9 cellular contexts compared by ENCODE assay signal in genomic region chr9:100222674-100223073, GRCh38.
DNase-seq lines count a peak whose midpoint lies in the region; ATAC-seq and TF ChIP-seq lines count a peak whose summit lies in the region.
"Had no signal": no experiment of that assay in that cellular context is flagged by ENCODE, and none has a peak within 500 bp of the region (broad histone marks: within the 10 kb centered on the region; RNA-seq: fewer than 3 reads in every experiment).

No MANE protein-coding gene starts in this region.

- peak; percentile 19 for DNase-seq in NCI-H2227 (lab: John Stamatoyannopoulos, UW; ENCODE audit: unreplicated experiment)
- DNase-seq in NCI-H2227 treated with DMSO at 0.1 percent for 48 hours (lab: John Stamatoyannopoulos, UW), result no peak
- peak; percentile 68 for DNase-seq in OCI-M1 (lab: John Stamatoyannopoulos, UW)
- DNase-seq in erythroblast (lab: John Stamatoyannopoulos, UW), result peak; percentile 37 to 40
- DNase-seq in stimulated activated naive B cell treated with anti-CD40 and anti-IgM and Interleukin-4, amounts not matched to agents 10 μg/mL and 1 μg/mL and 100 μg/mL, for 72 hours, result no peak
- no peak for DNase-seq in activated CD4-positive, alpha-beta memory T cell treated with anti-CD3 and anti-CD28 coated beads for 36 hours
- DNase-seq: CD4-positive, CD25-positive, alpha-beta regulatory T cell had no signal

- no peak for TF ChIP-seq POLR2A in erythroblast (IDR thresholded peaks at IDR 0.05; ENCODE audit: low read length)

- H3K4me1 Mint-ChIP-seq in stimulated activated naive B cell treated with anti-CD40 and anti-IgM and Interleukin-4, amounts not matched to agents 10 μg/mL and 1 μg/mL and 100 μg/mL, for 72 hours, result peaks cover 16 to 25% of the 10 kb centered on the region in 2 donors
- peaks cover 2% of the 10 kb centered on the region for H3K4me1 Mint-ChIP-seq in activated CD4-positive, alpha-beta memory T cell treated with anti-CD3 and anti-CD28 coated beads for 36 hours (ENCODE audit: low read depth)

- ATAC-seq in stimulated activated naive B cell treated with anti-CD40 and anti-IgM and Interleukin-4, amounts not matched to agents 10 μg/mL and 1 μg/mL and 100 μg/mL, for 72 hours (replicated peaks), result peak in 1 of 2 donors; percentile 16
- ATAC-seq in GM19324 (IDR thresholded peaks at IDR 0.05; ENCODE audit: low FRiP score, unreplicated experiment), result no peak
- no peak for ATAC-seq in HG02588 (IDR thresholded peaks at IDR 0.05; ENCODE audit: unreplicated experiment)

- no peaks in the 10 kb centered on the region for H3K27me3 Mint-ChIP-seq in stimulated activated naive B cell treated with anti-CD40 and anti-IgM and Interleukin-4, amounts not matched to agents 10 μg/mL and 1 μg/mL and 100 μg/mL, for 72 hours
- no peaks in the 10 kb centered on the region for H3K27me3 Mint-ChIP-seq in activated CD4-positive, alpha-beta memory T cell treated with anti-CD3 and anti-CD28 coated beads for 36 hours
- H3K27me3 Mint-ChIP-seq: CD4-positive, CD25-positive, alpha-beta regulatory T cell had no signal

- H3K4me3 Mint-ChIP-seq in stimulated activated naive B cell treated with anti-CD40 and anti-IgM and Interleukin-4, amounts not matched to agents 10 μg/mL and 1 μg/mL and 100 μg/mL, for 72 hours, result no peak overlapping the region
- no peak overlapping the region for H3K4me3 Mint-ChIP-seq in activated CD4-positive, alpha-beta memory T cell treated with anti-CD3 and anti-CD28 coated beads for 36 hours
- H3K4me3 Mint-ChIP-seq: CD4-positive, CD25-positive, alpha-beta regulatory T cell had no signal

- H3K36me3 Mint-ChIP-seq in stimulated activated naive B cell treated with anti-CD40 and anti-IgM and Interleukin-4, amounts not matched to agents 10 μg/mL and 1 μg/mL and 100 μg/mL, for 72 hours, result peaks cover 0 to 10% of the 10 kb centered on the region in 2 donors
- peaks cover 7% of the 10 kb centered on the region for H3K36me3 Mint-ChIP-seq in activated CD4-positive, alpha-beta memory T cell treated with anti-CD3 and anti-CD28 coated beads for 36 hours

- POLR2A ChIA-PET in activated CD4-positive, alpha-beta memory T cell treated with anti-CD3 and anti-CD28 coated beads for 36 hours (lab: Charles Lee), result no interaction called here

- H3K9me3 Mint-ChIP-seq in stimulated activated naive B cell treated with anti-CD40 and anti-IgM and Interleukin-4, amounts not matched to agents 10 μg/mL and 1 μg/mL and 100 μg/mL, for 72 hours, result no peaks in the 10 kb centered on the region
- no peaks in the 10 kb centered on the region for H3K9me3 Mint-ChIP-seq in activated CD4-positive, alpha-beta memory T cell treated with anti-CD3 and anti-CD28 coated beads for 36 hours
- H3K9me3 Mint-ChIP-seq: CD4-positive, CD25-positive, alpha-beta regulatory T cell had no signal

- CTCF ChIA-PET in activated CD4-positive, alpha-beta memory T cell treated with anti-CD3 and anti-CD28 coated beads for 36 hours (lab: Charles Lee), result interaction anchor here (0.6 to 1.1 kb wide), 2 partner anchors 9 to 1312 kb away, joined by 4 read pairs; no protein-coding TSS in a partner anchor

- intact Hi-C loops in activated CD4-positive, alpha-beta memory T cell treated with anti-CD3 and anti-CD28 coated beads for 36 hours (cut with micrococcal nuclease), result no loop called here

- H3K27ac Mint-ChIP-seq in stimulated activated naive B cell treated with anti-CD40 and anti-IgM and Interleukin-4, amounts not matched to agents 10 μg/mL and 1 μg/mL and 100 μg/mL, for 72 hours, result peak overlapping the region; percentile 74
- no peak overlapping the region for H3K27ac Mint-ChIP-seq in activated CD4-positive, alpha-beta memory T cell treated with anti-CD3 and anti-CD28 coated beads for 36 hours
- H3K27ac Mint-ChIP-seq: CD4-positive, CD25-positive, alpha-beta regulatory T cell had no signal

Comparison
In these comparisons a context has a peak if more than half of its experiments do, and no peak if none do; other contexts are left out.
1. DNase-seq: peak in NCI-H2227 (single experiment), OCI-M1 (single experiment) and erythroblast (2 of 2); none in NCI-H2227 treated with DMSO at 0.1 percent for 48 hours (single experiment), stimulated activated naive B cell treated with anti-CD40 and anti-IgM and Interleukin-4, amounts not matched to agents 10 μg/mL and 1 μg/mL and 100 μg/mL, for 72 hours (single experiment) and activated CD4-positive, alpha-beta memory T cell treated with anti-CD3 and anti-CD28 coated beads for 36 hours (single experiment).